In the genomic region with DNA sequence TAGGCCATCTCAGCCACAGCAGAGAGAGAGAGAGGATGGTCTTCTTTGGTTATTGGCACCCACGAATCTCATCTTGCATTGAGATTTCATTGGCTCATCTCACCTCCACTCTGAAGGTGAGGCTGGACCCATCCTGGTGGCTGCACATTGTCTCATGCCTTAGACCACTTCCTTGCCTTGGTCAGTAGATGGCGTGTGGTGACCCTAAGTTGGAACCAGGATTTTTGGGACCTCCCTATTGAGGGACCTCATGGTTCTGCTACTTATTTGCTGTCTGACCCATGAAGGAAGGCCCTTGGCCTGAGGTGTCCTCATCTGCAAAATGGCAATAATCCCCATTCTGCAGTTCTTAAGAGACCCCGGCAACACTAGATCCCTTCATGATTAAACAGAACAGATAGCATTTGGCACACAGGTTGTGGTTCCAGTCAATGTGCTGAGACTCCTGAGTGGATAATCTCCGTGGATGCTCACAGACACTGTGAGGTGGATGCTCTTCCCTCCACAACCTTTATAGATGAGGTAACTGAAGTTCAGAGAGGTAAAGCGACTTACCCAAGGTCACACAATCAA, we compare ENCODE assay signal across 1 cellular context.
TF ChIP-seq lines count a peak whose summit lies in the region.

No MANE protein-coding gene starts in this region.

TF ChIP-seq in GM12878, 131 proteins besides CTCF, POLR2A, EP300 and RAD21:
- TF ChIP-seq SREBF2 (IDR thresholded peaks at IDR 0.05; ENCODE audit: low read length) (no peak), SUZ12 (IDR thresholded peaks at IDR 0.05; ENCODE audit: unreplicated experiment) (no peak), NRF1 (conservative IDR thresholded peaks at IDR 0.05; ENCODE audit: low read depth, low read length) (no peak), MTA3 (IDR thresholded peaks at IDR 0.05; ENCODE audit: borderline replicate concordance, low read length) (no peak), JUND (IDR thresholded peaks at IDR 0.05; ENCODE audit: low read depth, low read length) (no peak), FOXK2 (IDR thresholded peaks at IDR 0.05) (no peak), SMC3 (IDR thresholded peaks at IDR 0.05; ENCODE audit: borderline replicate concordance, low read length) (peak; percentile 68; the same call in 1 of the 2 replicates), RAD51 (IDR thresholded peaks at IDR 0.05) (no peak), BRCA1 (IDR thresholded peaks at IDR 0.05; ENCODE audit: low read depth, low read length) (no peak), SRF (IDR thresholded peaks at IDR 0.05; ENCODE audit: low read depth in 2 of 2, low read length in 2 of 2) (no peak), PML (IDR thresholded peaks at IDR 0.05; ENCODE audit: low read length) (no peak), HCFC1 (IDR thresholded peaks at IDR 0.05; ENCODE audit: low read length) (no peak), YY1 (IDR thresholded peaks at IDR 0.05; ENCODE audit: low read depth, low read length) (0 out of 2 replicates have a peak, but pooled peaks have one; percentile 23), KDM1A (IDR thresholded peaks at IDR 0.05; ENCODE audit: borderline replicate concordance) (no peak)
- TF ChIP-seq, protein P1, sequence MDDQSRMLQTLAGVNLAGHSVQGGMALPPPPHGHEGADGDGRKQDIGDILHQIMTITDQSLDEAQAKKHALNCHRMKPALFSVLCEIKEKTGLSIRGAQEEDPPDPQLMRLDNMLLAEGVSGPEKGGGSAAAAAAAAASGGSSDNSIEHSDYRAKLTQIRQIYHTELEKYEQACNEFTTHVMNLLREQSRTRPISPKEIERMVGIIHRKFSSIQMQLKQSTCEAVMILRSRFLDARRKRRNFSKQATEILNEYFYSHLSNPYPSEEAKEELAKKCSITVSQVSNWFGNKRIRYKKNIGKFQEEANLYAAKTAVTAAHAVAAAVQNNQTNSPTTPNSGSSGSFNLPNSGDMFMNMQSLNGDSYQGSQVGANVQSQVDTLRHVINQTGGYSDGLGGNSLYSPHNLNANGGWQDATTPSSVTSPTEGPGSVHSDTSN (IDR thresholded peaks at IDR 0.05; ENCODE audit: insufficient replicate concordance, low read depth, low read length), result no peak
